ENCODE assay signal across 10 cellular contexts in the genomic region with DNA sequence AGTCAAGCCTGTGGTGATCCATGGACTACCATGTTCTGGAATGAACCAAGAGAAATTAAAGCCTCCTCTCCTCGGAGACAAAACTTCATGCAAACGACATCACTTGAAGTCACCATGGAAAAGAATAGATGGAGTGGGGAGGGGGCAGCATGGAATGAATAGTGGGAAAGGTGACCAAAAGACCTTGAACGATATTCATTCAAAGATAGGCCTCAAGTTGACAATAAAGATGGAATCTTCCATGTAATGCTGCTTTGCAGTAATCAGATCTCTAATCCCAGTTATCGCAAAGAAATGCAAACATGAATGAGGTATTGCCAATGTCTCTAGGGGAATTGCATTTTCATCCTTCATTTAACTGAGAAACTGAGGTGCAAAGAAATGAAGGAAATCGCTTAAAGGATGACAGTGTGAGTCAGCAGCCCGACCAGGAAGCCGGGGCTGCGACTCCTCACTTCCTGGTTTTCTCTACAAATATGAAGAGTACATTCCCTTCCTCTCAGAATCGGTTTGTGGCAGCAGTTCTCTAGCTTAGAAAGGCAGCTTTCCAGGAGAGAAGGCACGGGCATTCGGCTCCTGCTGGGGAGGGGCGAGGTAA.
DNase-seq lines count a peak whose midpoint lies in the region; ATAC-seq and TF ChIP-seq lines count a peak whose summit lies in the region.
"Had no signal": no experiment of that assay in that cellular context is flagged by ENCODE, and none has a peak within 500 bp of the region (broad histone marks: within the 10 kb centered on the region; RNA-seq: fewer than 3 reads in every experiment).

No MANE protein-coding gene starts in this region.

- intact Hi-C loops in psoas muscle (cut with DNase I) = loop anchor here (5.0 to 10.0 kb wide), 5 partner anchors 40 to 295 kb away; no protein-coding TSS in a partner anchor

- H3K27ac ChIP-seq in GM23338 (ENCODE audit: low read depth) (no peak overlapping the region; the same call in 1 of the 2 replicates), SK-N-MC (peak overlapping the region; percentile 80), psoas muscle (peak overlapping the region; percentile 84)
- H3K27ac ChIP-seq: foreskin keratinocyte had no signal

- peaks cover 22% of the 10 kb centered on the region for H3K4me1 Mint-ChIP-seq in GM23338
- H3K4me1 Mint-ChIP-seq in natural killer cell treated with Interleukin-12 subunit alpha and Interleukin-12 subunit beta and Interleukin-15 and Interleukin-18, amount 100 ng/mL, for 72 hours (ENCODE audit: low read depth in 2 of 2) = peaks cover 0 to 6% of the 10 kb centered on the region in 2 donors

- H3K9me2 ChIP-seq in GM23338 (ENCODE audit: insufficient read depth) = 0 out of 2 replicates have a peak, but pooled peaks cover 4% of the 10 kb centered on the region

- H3K36me3 Mint-ChIP-seq in GM23338 (ENCODE audit: low read depth) = no peaks in the 10 kb centered on the region
- H3K36me3 Mint-ChIP-seq in natural killer cell treated with Interleukin-12 subunit alpha and Interleukin-12 subunit beta and Interleukin-15 and Interleukin-18, amount 100 ng/mL, for 72 hours = no peaks in the 10 kb centered on the region

- H3K9me3 ChIP-seq in SK-N-MC (ENCODE audit: low read depth, low read length) (no peaks in the 10 kb centered on the region), psoas muscle (no peaks in the 10 kb centered on the region)

- H3K4me1 ChIP-seq in GM23338 (ENCODE audit: insufficient read depth) (peaks cover 20% of the 10 kb centered on the region), psoas muscle (peaks cover 22% of the 10 kb centered on the region)

- no peaks in the 10 kb centered on the region for H3F3A ChIP-seq in GM23338 (replicated peaks; ENCODE audit: low read depth)

- H4K20me1 ChIP-seq in GM23338 (replicated peaks; ENCODE audit: insufficient read depth) = no peaks in the 10 kb centered on the region

- ATAC-seq in GM23338 (peak; percentile 59), psoas muscle (no peak), GM18909 (IDR thresholded peaks at IDR 0.05; ENCODE audit: poor library complexity, unreplicated experiment) (no peak)
- ATAC-seq in natural killer cell treated with Interleukin-12 subunit alpha and Interleukin-12 subunit beta and Interleukin-15 and Interleukin-18, amount 100 ng/mL, for 72 hours = no peak
- ATAC-seq: foreskin keratinocyte had no signal

- peak overlapping the region; percentile 75 for H2AFZ ChIP-seq in GM23338

- H3K79me2 ChIP-seq in GM23338 (replicated peaks; ENCODE audit: insufficient read depth) = no peaks in the 10 kb centered on the region

- 56 to 63% (median 57%) methylated on average over 12 of the region's 12 CpGs for WGBS in psoas muscle, 3 donors

- H3K36me3 ChIP-seq in GM23338 (ENCODE audit: insufficient read depth) = no peaks in the 10 kb centered on the region
- no peaks in the 10 kb centered on the region for H3K36me3 ChIP-seq in SK-N-MC (ENCODE audit: insufficient read depth, low read length)
- no peaks in the 10 kb centered on the region for H3K36me3 ChIP-seq in psoas muscle (ENCODE audit: insufficient read depth in 1 of 2, low read depth in 1 of 2)

- peak overlapping the region; percentile 49; the same call in 1 of the 2 replicates for H3K27ac Mint-ChIP-seq in GM23338
- no peak overlapping the region for H3K27ac Mint-ChIP-seq in natural killer cell treated with Interleukin-12 subunit alpha and Interleukin-12 subunit beta and Interleukin-15 and Interleukin-18, amount 100 ng/mL, for 72 hours

- peak overlapping the region; percentile 50 for H3K4me2 ChIP-seq in GM23338

- H3K4me3 ChIP-seq in GM23338 (no peak overlapping the region), SK-N-MC (no peak overlapping the region), psoas muscle (no peak overlapping the region)
- H3K4me3 ChIP-seq: skin epidermis had no signal

- no peaks in the 10 kb centered on the region for H3K27me3 ChIP-seq in GM23338 (ENCODE audit: insufficient read depth)
- no peaks in the 10 kb centered on the region for H3K27me3 ChIP-seq in psoas muscle (ENCODE audit: insufficient read depth in 3 of 3, low read length in 2 of 3)
- H3K27me3 ChIP-seq: foreskin keratinocyte had no signal

- DNase-seq in GM23338 (ENCODE audit: low spot score) (no peak), SK-N-MC (ENCODE audit: low read depth, low spot score) (no peak), globus pallidus (ENCODE audit: low spot score) (peak; percentile 14), psoas muscle (no peak), HK-2 (ENCODE audit: unreplicated experiment) (no peak), RKO (ENCODE audit: low spot score) (no peak)
- no peak for DNase-seq in natural killer cell treated with Interleukin-12 subunit alpha and Interleukin-12 subunit beta and Interleukin-15 and Interleukin-18, amount 100 ng/mL, for 72 hours (ENCODE audit: low spot score)
- DNase-seq: foreskin keratinocyte had no signal

- H3K9me3 Mint-ChIP-seq in GM23338 = no peaks in the 10 kb centered on the region
- H3K9me3 Mint-ChIP-seq in natural killer cell treated with Interleukin-12 subunit alpha and Interleukin-12 subunit beta and Interleukin-15 and Interleukin-18, amount 100 ng/mL, for 72 hours = no peaks in the 10 kb centered on the region

- TF ChIP-seq CTCF in GM23338 (conservative IDR thresholded peaks at IDR 0.05; ENCODE audit: low read depth in 2 of 2) (no peak), psoas muscle (IDR thresholded peaks at IDR 0.05) (no peak)

- H3K4me3 Mint-ChIP-seq in GM23338 = no peak overlapping the region
- no peak overlapping the region for H3K4me3 Mint-ChIP-seq in natural killer cell treated with Interleukin-12 subunit alpha and Interleukin-12 subunit beta and Interleukin-15 and Interleukin-18, amount 100 ng/mL, for 72 hours

- no peak overlapping the region for H3K9ac ChIP-seq in SK-N-MC (ENCODE audit: insufficient read length)

- peaks cover 3% of the 10 kb centered on the region for H3K27me3 Mint-ChIP-seq in GM23338 (ENCODE audit: insufficient read depth, low read depth, poor library complexity)
- H3K27me3 Mint-ChIP-seq in natural killer cell treated with Interleukin-12 subunit alpha and Interleukin-12 subunit beta and Interleukin-15 and Interleukin-18, amount 100 ng/mL, for 72 hours = peaks cover 0 to 10% of the 10 kb centered on the region in 2 donors

TF ChIP-seq in GM23338, 12 proteins besides CTCF, POLR2A, EP300 and RAD21 (continues in another document):
- TF ChIP-seq CREB1 (CRISPR knock-in tag; IDR thresholded peaks at IDR 0.05; ENCODE audit: low read depth) (no peak), EZH2 (IDR thresholded peaks at IDR 0.05; ENCODE audit: low read depth, unreplicated experiment) (no peak), ZNF114 (CRISPR knock-in tag; IDR thresholded peaks at IDR 0.05) (no peak), JUNB (IDR thresholded peaks at IDR 0.05; ENCODE audit: unreplicated experiment) (no peak)
- TF ChIP-seq, protein P1, sequence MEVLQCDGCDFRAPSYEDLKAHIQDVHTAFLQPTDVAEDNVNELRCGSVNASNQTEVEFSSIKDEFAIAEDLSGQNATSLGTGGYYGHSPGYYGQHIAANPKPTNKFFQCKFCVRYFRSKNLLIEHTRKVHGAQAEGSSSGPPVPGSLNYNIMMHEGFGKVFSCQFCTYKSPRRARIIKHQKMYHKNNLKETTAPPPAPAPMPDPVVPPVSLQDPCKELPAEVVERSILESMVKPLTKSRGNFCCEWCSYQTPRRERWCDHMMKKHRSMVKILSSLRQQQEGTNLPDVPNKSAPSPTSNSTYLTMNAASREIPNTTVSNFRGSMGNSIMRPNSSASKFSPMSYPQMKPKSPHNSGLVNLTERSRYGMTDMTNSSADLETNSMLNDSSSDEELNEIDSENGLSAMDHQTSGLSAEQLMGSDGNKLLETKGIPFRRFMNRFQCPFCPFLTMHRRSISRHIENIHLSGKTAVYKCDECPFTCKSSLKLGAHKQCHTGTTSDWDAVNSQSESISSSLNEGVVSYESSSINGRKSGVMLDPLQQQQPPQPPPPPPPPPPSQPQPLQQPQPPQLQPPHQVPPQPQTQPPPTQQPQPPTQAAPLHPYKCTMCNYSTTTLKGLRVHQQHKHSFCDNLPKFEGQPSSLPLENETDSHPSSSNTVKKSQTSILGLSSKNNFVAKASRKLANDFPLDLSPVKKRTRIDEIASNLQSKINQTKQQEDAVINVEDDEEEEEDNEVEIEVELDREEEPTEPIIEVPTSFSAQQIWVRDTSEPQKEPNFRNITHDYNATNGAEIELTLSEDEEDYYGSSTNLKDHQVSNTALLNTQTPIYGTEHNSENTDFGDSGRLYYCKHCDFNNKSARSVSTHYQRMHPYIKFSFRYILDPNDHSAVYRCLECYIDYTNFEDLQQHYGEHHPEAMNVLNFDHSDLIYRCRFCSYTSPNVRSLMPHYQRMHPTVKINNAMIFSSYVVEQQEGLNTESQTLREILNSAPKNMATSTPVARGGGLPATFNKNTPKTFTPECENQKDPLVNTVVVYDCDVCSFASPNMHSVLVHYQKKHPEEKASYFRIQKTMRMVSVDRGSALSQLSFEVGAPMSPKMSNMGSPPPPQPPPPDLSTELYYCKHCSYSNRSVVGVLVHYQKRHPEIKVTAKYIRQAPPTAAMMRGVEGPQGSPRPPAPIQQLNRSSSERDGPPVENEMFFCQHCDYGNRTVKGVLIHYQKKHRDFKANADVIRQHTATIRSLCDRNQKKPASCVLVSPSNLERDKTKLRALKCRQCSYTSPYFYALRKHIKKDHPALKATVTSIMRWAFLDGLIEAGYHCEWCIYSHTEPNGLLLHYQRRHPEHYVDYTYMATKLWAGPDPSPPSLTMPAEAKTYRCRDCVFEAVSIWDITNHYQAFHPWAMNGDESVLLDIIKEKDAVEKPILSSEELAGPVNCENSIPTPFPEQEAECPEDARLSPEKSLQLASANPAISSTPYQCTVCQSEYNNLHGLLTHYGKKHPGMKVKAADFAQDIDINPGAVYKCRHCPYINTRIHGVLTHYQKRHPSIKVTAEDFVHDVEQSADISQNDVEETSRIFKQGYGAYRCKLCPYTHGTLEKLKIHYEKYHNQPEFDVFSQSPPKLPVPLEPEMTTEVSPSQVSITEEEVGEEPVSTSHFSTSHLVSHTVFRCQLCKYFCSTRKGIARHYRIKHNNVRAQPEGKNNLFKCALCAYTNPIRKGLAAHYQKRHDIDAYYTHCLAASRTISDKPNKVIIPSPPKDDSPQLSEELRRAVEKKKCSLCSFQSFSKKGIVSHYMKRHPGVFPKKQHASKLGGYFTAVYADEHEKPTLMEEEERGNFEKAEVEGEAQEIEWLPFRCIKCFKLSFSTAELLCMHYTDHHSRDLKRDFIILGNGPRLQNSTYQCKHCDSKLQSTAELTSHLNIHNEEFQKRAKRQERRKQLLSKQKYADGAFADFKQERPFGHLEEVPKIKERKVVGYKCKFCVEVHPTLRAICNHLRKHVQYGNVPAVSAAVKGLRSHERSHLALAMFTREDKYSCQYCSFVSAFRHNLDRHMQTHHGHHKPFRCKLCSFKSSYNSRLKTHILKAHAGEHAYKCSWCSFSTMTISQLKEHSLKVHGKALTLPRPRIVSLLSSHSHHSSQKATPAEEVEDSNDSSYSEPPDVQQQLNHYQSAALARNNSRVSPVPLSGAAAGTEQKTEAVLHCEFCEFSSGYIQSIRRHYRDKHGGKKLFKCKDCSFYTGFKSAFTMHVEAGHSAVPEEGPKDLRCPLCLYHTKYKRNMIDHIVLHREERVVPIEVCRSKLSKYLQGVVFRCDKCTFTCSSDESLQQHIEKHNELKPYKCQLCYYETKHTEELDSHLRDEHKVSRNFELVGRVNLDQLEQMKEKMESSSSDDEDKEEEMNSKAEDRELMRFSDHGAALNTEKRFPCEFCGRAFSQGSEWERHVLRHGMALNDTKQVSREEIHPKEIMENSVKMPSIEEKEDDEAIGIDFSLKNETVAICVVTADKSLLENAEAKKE (CRISPR knock-in tag; IDR thresholded peaks at IDR 0.05) = no peak
